Comparison of ENCODE assay signal across 8 cellular contexts in the genomic region with DNA sequence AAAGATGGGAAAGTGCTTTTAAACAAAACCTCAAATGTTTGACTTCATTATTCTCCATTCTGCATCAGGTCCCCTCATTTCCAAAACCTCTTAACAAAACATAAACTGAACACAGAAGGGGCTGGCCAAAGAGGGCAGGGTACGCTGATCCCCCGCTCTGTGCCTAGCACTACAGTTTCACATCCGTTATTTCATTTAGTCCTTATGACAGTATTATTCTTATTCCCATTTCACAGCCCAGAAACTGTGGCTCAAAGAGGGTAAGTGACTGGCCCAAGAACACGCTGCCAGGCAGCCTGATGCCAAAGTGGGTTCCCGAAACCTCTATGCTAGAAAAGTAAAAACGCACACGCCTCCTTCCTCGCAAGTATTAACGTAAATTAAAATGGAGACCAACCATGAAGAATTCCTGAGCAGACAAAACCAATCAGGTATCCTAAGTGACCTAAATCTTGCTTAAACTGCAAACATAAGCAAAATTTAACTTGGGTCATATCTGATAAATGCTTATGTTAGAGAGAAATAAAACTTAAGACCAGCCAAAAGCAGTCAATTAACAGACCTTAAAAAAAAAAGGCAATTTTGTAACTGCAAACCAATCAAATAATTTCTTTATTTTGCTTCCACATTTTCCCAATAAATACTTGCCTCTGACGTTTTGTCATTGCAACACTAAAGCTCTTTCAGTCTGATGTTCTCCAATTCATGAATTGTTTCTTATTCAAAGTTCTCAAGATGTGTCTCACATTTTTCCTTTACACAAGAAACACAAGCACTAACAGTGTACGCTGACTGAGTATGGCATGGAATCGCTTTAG. TPM values are rescaled to one million over a fixed set of nuclear protein-coding genes. Genes with fewer than 3 reads are reported as not detected.
A peak's percentile ranks its signal among the peaks of the same experiment; 100 is the strongest.
DNase-seq lines count a peak whose midpoint lies in the region; ATAC-seq and TF ChIP-seq lines count a peak whose summit lies in the region.

No MANE protein-coding gene starts in this region.

- peak overlapping the region; percentile 73 for H3K9ac ChIP-seq in skeletal muscle satellite cell (ENCODE audit: low read depth, low read length)

- peak overlapping the region; percentile 71 for H3K4me2 ChIP-seq in skeletal muscle satellite cell (ENCODE audit: low read length)

- peaks cover 15% of the 10 kb centered on the region for H3K4me1 ChIP-seq in HAP-1
- H3K4me1 ChIP-seq in right cardiac atrium (ENCODE audit: control insufficient read depth, insufficient read depth, low read length): peaks cover 6% of the 10 kb centered on the region
- peaks cover 17% of the 10 kb centered on the region for H3K4me1 ChIP-seq in skeletal muscle satellite cell (ENCODE audit: control insufficient read depth, insufficient read depth, low read length)

- WGBS in right cardiac atrium: 62% methylated on average over 12 of the region's 12 CpGs

- H3K36me3 ChIP-seq in HAP-1 (replicated peaks) (no peaks in the 10 kb centered on the region; the same call in 1 of the 2 replicates), skeletal muscle satellite cell (ENCODE audit: insufficient read depth, low read length) (no peaks in the 10 kb centered on the region)

- H3K9me3 ChIP-seq in HAP-1 (no peaks in the 10 kb centered on the region), right cardiac atrium (ENCODE audit: control insufficient read depth, low read length) (no peaks in the 10 kb centered on the region), skeletal muscle satellite cell (replicated peaks; ENCODE audit: low read length) (no peaks in the 10 kb centered on the region)

- H3K27ac ChIP-seq in VCaP (peak overlapping the region; percentile 90), right cardiac atrium (ENCODE audit: low read length) (peak overlapping the region; percentile 81)

- ATAC-seq in right cardiac atrium (no peak), GM19452 (IDR thresholded peaks at IDR 0.05; ENCODE audit: unreplicated experiment) (no peak)

- DNase-seq in HAP-1 (ENCODE audit: low spot score in 2 of 2): no peak
- no peak for DNase-seq in right cardiac atrium
- DNase-seq in activated effector memory CD4-positive, alpha-beta T cell treated with Interleukin-2 at 50 U/mL for 16 hours: no peak
- DNase-seq in HT-29 (ENCODE audit: low spot score): no peak
- no peak for DNase-seq in NCI-H146 (lab: John Stamatoyannopoulos, UW)

- no peak for TF ChIP-seq CTCF in VCaP (conservative IDR thresholded peaks at IDR 0.05)

- intact Hi-C loops in right cardiac atrium (cut with DNase I): no loop called here

- peak overlapping the region; percentile 79 for H3K4me3 ChIP-seq in HAP-1
- H3K4me3 ChIP-seq in right cardiac atrium (ENCODE audit: low read length): peak overlapping the region; percentile 94
- H3K4me3 ChIP-seq in skeletal muscle satellite cell (ENCODE audit: low read length): peak overlapping the region; percentile 70

- in situ Hi-C loops in HAP-1 (cut with MboI; ENCODE audit: low sequenced_read_pairs): no loop called here

- H3K27me3 ChIP-seq in HAP-1 (ENCODE audit: low read depth) (no peaks in the 10 kb centered on the region), right cardiac atrium (ENCODE audit: control insufficient read depth, insufficient read depth) (no peaks in the 10 kb centered on the region), skeletal muscle satellite cell (ENCODE audit: control insufficient read depth, insufficient read depth, low read length) (no peaks in the 10 kb centered on the region)

RNA-seq across cellular contexts. Expression of a gene that starts 0.7 kb away (rescaled TPM):
- total RNA-seq in right cardiac atrium: 10 to 100 TPM in 3 of 4 donors, 1 to 10 TPM in 1; 8.1 to 14.2 (median 13.1) TPM
- polyA plus RNA-seq in right cardiac atrium: 12.8 TPM
- 5.1 and 6.1 TPM in 2 replicates for total RNA-seq in skeletal muscle satellite cell (2012; rRNA removed)
- total RNA-seq in HT-29 (2014; rRNA removed; shearing (Covaris generic)): 15.7 and 18.0 TPM in 2 replicates

RNA-seq across cellular contexts. Expression of a gene that starts 3.3 kb away (rescaled TPM):
- total RNA-seq in right cardiac atrium: 10 to 100 TPM; 16.2 to 22.6 (median 18.7) TPM
- polyA plus RNA-seq in right cardiac atrium: 5.4 TPM
- 13.1 and 14.2 TPM in 2 replicates for total RNA-seq in skeletal muscle satellite cell (2012; rRNA removed)
- total RNA-seq in HT-29 (2014; rRNA removed; shearing (Covaris generic)): 4.8 and 9.3 TPM in 2 replicates

RNA-seq across cellular contexts. Expression of a gene that starts 47.4 kb away (rescaled TPM):
- not detected for total RNA-seq in right cardiac atrium
- not detected for polyA plus RNA-seq in right cardiac atrium
- not detected in 2 replicates for total RNA-seq in skeletal muscle satellite cell (2012; rRNA removed)
- not detected in 2 replicates for total RNA-seq in HT-29 (2014; rRNA removed; shearing (Covaris generic))
